ENCODE assay signal across 16 cellular contexts in the genomic region with DNA sequence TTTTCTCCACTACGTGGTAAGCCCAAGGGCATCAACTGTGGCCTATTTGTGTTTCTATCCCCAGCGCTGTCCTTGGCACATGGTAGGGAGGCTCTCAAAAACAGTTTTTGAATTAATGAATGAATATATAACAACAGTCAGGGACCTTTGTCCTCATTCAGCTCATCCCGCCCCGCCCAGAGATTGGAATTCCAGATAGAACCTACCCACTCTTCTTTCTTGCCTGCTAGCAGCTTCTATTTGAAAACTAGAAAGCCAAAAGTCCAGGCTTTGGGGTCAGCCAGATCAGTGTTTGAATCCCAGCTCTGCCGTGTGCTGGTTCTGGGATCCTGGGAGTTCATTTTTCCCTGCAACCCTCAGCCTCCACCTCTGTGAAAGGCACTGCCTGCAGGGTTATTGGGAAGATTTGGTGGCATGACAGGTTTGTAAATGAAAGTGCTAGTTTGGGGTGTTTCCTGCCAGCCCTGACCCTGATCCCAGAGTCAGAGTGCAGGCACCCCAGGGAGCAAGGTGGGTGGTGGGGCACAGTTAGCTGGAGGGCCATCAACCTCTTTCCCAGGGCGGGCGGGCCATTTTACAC. TPM values are rescaled to one million over a fixed set of nuclear protein-coding genes. Genes with fewer than 3 reads are reported as not detected.
DNase-seq lines count a peak whose midpoint lies in the region; ATAC-seq and TF ChIP-seq lines count a peak whose summit lies in the region.
"Had no signal": no experiment of that assay in that cellular context is flagged by ENCODE, and none has a peak within 500 bp of the region (broad histone marks: within the 10 kb centered on the region; RNA-seq: fewer than 3 reads in every experiment).

No MANE protein-coding gene starts in this region.

- H3K27ac ChIP-seq in Peyer's patch = peak overlapping the region; percentile 4 to 95 (median 89)
- no peak overlapping the region for H3K27ac ChIP-seq in duodenal mucosa (ENCODE audit: low read depth, low read length)
- no peak overlapping the region for H3K27ac ChIP-seq in thyroid gland
- H3K27ac ChIP-seq: gastrocnemius medialis had no signal

- CTCF ChIA-PET in activated CD4-positive, alpha-beta T cell treated with anti-CD3 and anti-CD28 coated beads for 36 hours (lab: Charles Lee) = interaction anchor here (0.6 to 2.2 kb wide), 6 partner anchors 11 to 995 kb away, joined by 3 to 11 read pairs (median 4); no protein-coding TSS in a partner anchor

- H3K36me3 Mint-ChIP-seq in activated CD4-positive, alpha-beta T cell treated with anti-CD3 and anti-CD28 coated beads for 36 hours (ENCODE audit: low read depth) = peaks cover 40% of the 10 kb centered on the region

- peaks cover 65% of the 10 kb centered on the region for H3K4me1 Mint-ChIP-seq in activated CD4-positive, alpha-beta T cell treated with anti-CD3 and anti-CD28 coated beads for 36 hours

- no peaks in the 10 kb centered on the region for H3K9me3 ChIP-seq in Peyer's patch
- no peaks in the 10 kb centered on the region for H3K9me3 ChIP-seq in duodenal mucosa (ENCODE audit: control insufficient read depth in 1 of 2, low read length in 2 of 2)
- H3K9me3 ChIP-seq in thyroid gland = no peaks in the 10 kb centered on the region
- H3K9me3 ChIP-seq: gastrocnemius medialis had no signal

- H3K27me3 Mint-ChIP-seq in activated CD4-positive, alpha-beta T cell treated with anti-CD3 and anti-CD28 coated beads for 36 hours = no peaks in the 10 kb centered on the region

- DNase-seq in activated CD4-positive, alpha-beta T cell treated with anti-CD3 and anti-CD28 coated beads for 36 hours = no peak
- DNase-seq in activated CD4-positive, alpha-beta T cell treated with anti-CD3 and anti-CD28 coated beads, Interleukin-2, amount 50 U/mL, for 48 hours = no peak
- DNase-seq in Peyer's patch = peak in 1 of 3 donors; percentile 75
- no peak for DNase-seq in retinal pigment epithelial cell (ENCODE audit: low read depth)
- DNase-seq in NCI-H1092 (lab: John Stamatoyannopoulos, UW) = no peak
- no peak for DNase-seq in thyroid gland
- DNase-seq: gastrocnemius medialis, islet precursor cell, Karpas-422, NCI-H2081 had no signal

- TF ChIP-seq CTCF in Peyer's patch (IDR thresholded peaks at IDR 0.05) (no peak), retinal pigment epithelial cell (conservative IDR thresholded peaks at IDR 0.05; ENCODE audit: low read depth, low read length) (no peak), thyroid gland (IDR thresholded peaks at IDR 0.05) (no peak)

- no peaks in the 10 kb centered on the region for H3K9me3 Mint-ChIP-seq in activated CD4-positive, alpha-beta T cell treated with anti-CD3 and anti-CD28 coated beads for 36 hours (ENCODE audit: low read depth)

- H3K36me3 ChIP-seq in Peyer's patch (peaks cover 0 to 4% (median 0%) of the 10 kb centered on the region in 3 donors), duodenal mucosa (ENCODE audit: control insufficient read depth in 1 of 2, insufficient read depth in 2 of 2, low read length in 2 of 2) (peaks cover 3 to 16% of the 10 kb centered on the region in 2 donors), thyroid gland (no peaks in the 10 kb centered on the region)
- H3K36me3 ChIP-seq: gastrocnemius medialis had no signal

- peak overlapping the region; percentile 90 for H3K27ac Mint-ChIP-seq in activated CD4-positive, alpha-beta T cell treated with anti-CD3 and anti-CD28 coated beads for 36 hours

- WGBS in thyroid gland, 2 donors = 95 to 96% methylated on average over 7 of the region's 7 CpGs

- no peak for TF ChIP-seq POLR2A in Peyer's patch (IDR thresholded peaks at IDR 0.05)
- TF ChIP-seq POLR2A in thyroid gland (IDR thresholded peaks at IDR 0.05) = no peak

- peak overlapping the region in 1 of 2 donors; percentile 39 for H3K9ac ChIP-seq in duodenal mucosa (ENCODE audit: low read depth in 1 of 2, low read length in 2 of 2)

- H3K4me1 ChIP-seq in Peyer's patch (peaks cover 10 to 67% (median 19%) of the 10 kb centered on the region in 4 donors), duodenal mucosa (ENCODE audit: control insufficient read depth in 1 of 2, insufficient read depth in 2 of 2, low read length in 2 of 2) (peaks cover 67 to 73% of the 10 kb centered on the region in 2 donors), thyroid gland (peaks cover 38% of the 10 kb centered on the region in 2 donors)

- H3K4me3 ChIP-seq in Peyer's patch (peak overlapping the region in 2 of 4 donors; percentile 27 to 35), duodenal mucosa (ENCODE audit: low read depth in 1 of 2, low read length in 2 of 2) (peak overlapping the region; percentile 39 to 72), retinal pigment epithelial cell (ENCODE audit: low read length) (peak overlapping the region; percentile 20), thyroid gland (replicated peaks in 1 of 3) (no peak overlapping the region)
- H3K4me3 ChIP-seq: gastrocnemius medialis had no signal

- POLR2A ChIA-PET in activated CD4-positive, alpha-beta T cell treated with anti-CD3 and anti-CD28 coated beads for 36 hours (lab: Charles Lee) = interaction anchor here (0.7 kb wide), 1 partner anchor 9 kb away, joined by 3 read pairs; no protein-coding TSS in a partner anchor

- intact Hi-C loops in activated CD4-positive, alpha-beta T cell treated with anti-CD3 and anti-CD28 coated beads for 36 hours (cut with DNase I, micrococcal nuclease) = no loop called here
- intact Hi-C loops in thyroid gland (cut with DNase I) = no loop called here

- H3K27me3 ChIP-seq in Peyer's patch (no peaks in the 10 kb centered on the region), duodenal mucosa (ENCODE audit: control insufficient read depth in 1 of 2, insufficient read depth in 2 of 2, low read length in 2 of 2) (no peaks in the 10 kb centered on the region), thyroid gland (no peaks in the 10 kb centered on the region)

- ATAC-seq in activated CD4-positive, alpha-beta T cell treated with anti-CD3 and anti-CD28 coated beads for 36 hours = no peak
- no peak for ATAC-seq in GM19395 (IDR thresholded peaks at IDR 0.05; ENCODE audit: unreplicated experiment)
- ATAC-seq: activated CD4-positive, CD25-positive, alpha-beta regulatory T cell treated with anti-CD3 and anti-CD28 coated beads, Interleukin-2, amount 50 U/mL, for 24 hours; gastrocnemius medialis; SK-N-SH treated with all-trans-retinoic acid at 6 μM for 48 hours had no signal

- peak overlapping the region; percentile 98 for H3K4me3 Mint-ChIP-seq in activated CD4-positive, alpha-beta T cell treated with anti-CD3 and anti-CD28 coated beads for 36 hours

RNA-seq across cellular contexts. Expression of gene NHERF1, which starts 4.5 kb away (rescaled TPM):
- 100 to 1,000 TPM; 115 to 170 TPM for total RNA-seq in activated CD4-positive, alpha-beta T cell treated with anti-CD3 and anti-CD28 coated beads for 36 hours
- total RNA-seq in Peyer's patch (100 to 1,000 TPM; 121 to 600 (median 488) TPM), thyroid gland (10 to 100 TPM; 21.9 to 63.4 (median 43.8) TPM)

RNA-seq across cellular contexts. Expression of gene RAB37, which starts 15.9 kb away (rescaled TPM):
- total RNA-seq in activated CD4-positive, alpha-beta T cell treated with anti-CD3 and anti-CD28 coated beads for 36 hours = 1 to 10 TPM; 2.7 to 3.5 TPM
- total RNA-seq in Peyer's patch (10 to 100 TPM in 1 of 4 donors, 1 to 10 TPM in 3; 1.1 to 35.5 (median 4.4) TPM), thyroid gland (1 to 10 TPM in 1 of 4 donors, under 1 TPM in 3; 0.33 to 1.8 (median 0.39) TPM)
- total RNA-seq: A172, myocyte had no signal

RNA-seq across cellular contexts. Expression of gene NAT9, which starts 23.2 kb away (rescaled TPM):
- 10 to 100 TPM; 23.7 to 39.6 TPM for total RNA-seq in activated CD4-positive, alpha-beta T cell treated with anti-CD3 and anti-CD28 coated beads for 36 hours
- total RNA-seq in Peyer's patch (10 to 100 TPM; 23.1 to 85.0 (median 37.4) TPM), thyroid gland (10 to 100 TPM; 33.1 to 46.5 (median 41.4) TPM)

RNA-seq across cellular contexts. Expression of gene CD300LF, which starts 40.2 kb away (rescaled TPM):
- total RNA-seq in activated CD4-positive, alpha-beta T cell treated with anti-CD3 and anti-CD28 coated beads for 36 hours = not detected
- total RNA-seq in Peyer's patch (1 to 10 TPM in 2 of 4 donors, not detected in 2; 1.1 to 1.7 TPM), thyroid gland (not detected)
- total RNA-seq: A172, gastrocnemius medialis, myocyte had no signal

Comparison
In these comparisons a context has a peak if more than half of its experiments do, and no peak if none do; other contexts are left out.
1. H3K27ac ChIP-seq: peak in Peyer's patch (4 of 4); none in duodenal mucosa (single experiment) and thyroid gland (0 of 3).
2. H3K4me3 ChIP-seq: peak in duodenal mucosa (2 of 2) and retinal pigment epithelial cell (single experiment); none in thyroid gland (0 of 3).